26 cellular contexts compared by ENCODE assay signal in genomic region chr10:10359263-10359662, GRCh38.
"Had no signal": no experiment of that assay in that cellular context is flagged by ENCODE, and none has a peak within 500 bp of the region (broad histone marks: within the 10 kb centered on the region; RNA-seq: fewer than 3 reads in every experiment).

No MANE protein-coding gene starts in this region.

- H3K4me3 ChIP-seq: stomach, suprapubic skin, testis, thoracic aorta, thyroid gland, tibial artery, tibial nerve, transverse colon, upper lobe of left lung, upper lobe of right lung, uterus, vagina had no signal

- H3K27ac ChIP-seq: stomach, suprapubic skin, testis, thoracic aorta, thyroid gland, tibial artery, tibial nerve, transverse colon, upper lobe of left lung, upper lobe of right lung, uterus, vagina had no signal

- H3K4me1 ChIP-seq: stomach, suprapubic skin, testis, thyroid gland, tibial artery, tibial nerve, transverse colon, upper lobe of left lung, upper lobe of right lung, uterus, vagina had no signal

- DNase-seq: stimulated activated CD4-positive, alpha-beta T cell treated with anti-CD3 and anti-CD28 coated beads, Interleukin-2, amount 100 ng/mL, for 48 hours; stimulated activated CD4-positive, alpha-beta T cell treated with anti-CD3 and anti-CD28 coated beads, Interleukin-4, amount 100 ng/mL, for 1 hour; stimulated activated CD4-positive, alpha-beta T cell treated with anti-CD3 and anti-CD28 coated beads, Interleukin-4, amount 100 ng/mL, for 24 hours; stimulated activated CD4-positive, alpha-beta T cell treated with anti-CD3 and anti-CD28 coated beads, Interleukin-4, amount 100 ng/mL, for 4 hours; stimulated activated CD8-positive, alpha-beta memory T cell treated with anti-CD3 and anti-CD28 coated beads, Interleukin-4, amount 100 ng/mL, for 48 hours; stimulated activated naive B cell treated with anti-CD40 and anti-IgM and Interleukin-4, amounts not matched to agents 10 μg/mL and 1 μg/mL and 100 μg/mL, for 72 hours; stimulated activated naive CD4-positive, alpha-beta T cell; stimulated activated naive CD4-positive, alpha-beta T cell treated with Interleukin-2 at 50 U/mL for 16 hours; stimulated activated naive CD8-positive, alpha-beta T cell treated with anti-CD3 and anti-CD28 coated beads, Interleukin-15, amount 100 ng/mL, for 72 hours; stimulated activated naive CD8-positive, alpha-beta T cell treated with anti-CD3 and anti-CD28 coated beads, Interleukin-15, Interleukin-2, amounts not matched to agents 100 U/mL and 50 U/mL, for 24 hours; stomach; substantia nigra; testis; thyroid gland; tibial artery; transverse colon; trophoblast cell; upper lobe of left lung; upper lobe of right lung; uterus had no signal

- ATAC-seq: stimulated activated effector memory CD8-positive, alpha-beta T cell treated with anti-CD3 and anti-CD28 coated beads, Interleukin-12 subunit alpha, Interleukin-12 subunit beta, amount 100 ng/mL, for 72 hours; stimulated activated memory B cell treated with anti-CD40 and anti-IgM and Interleukin-4, amounts not matched to agents 10 μg/mL and 1 μg/mL and 100 μg/mL, for 72 hours; stimulated activated naive B cell treated with anti-CD40 and anti-IgM and Interleukin-4, amounts not matched to agents 10 μg/mL and 1 μg/mL and 100 μg/mL, for 72 hours; stimulated activated naive CD8-positive, alpha-beta T cell treated with anti-CD3 and anti-CD28 coated beads, Interleukin-15, amount 100 ng/mL, for 72 hours; stimulated activated naive CD8-positive, alpha-beta T cell treated with anti-CD3 and anti-CD28 coated beads, Interleukin-15, Interleukin-2, amounts not matched to agents 100 U/mL and 50 U/mL, for 24 hours; upper lobe of right lung had no signal

- H3K9me3 ChIP-seq: suprapubic skin, testis, thoracic aorta, thyroid gland, tibial artery, tibial nerve, transverse colon, upper lobe of left lung, upper lobe of right lung, uterus, vagina had no signal

- H3K27me3 ChIP-seq: stomach, suprapubic skin, testis, thyroid gland, tibial artery, tibial nerve, transverse colon, upper lobe of left lung, upper lobe of right lung, uterus, vagina had no signal

- H3K36me3 ChIP-seq: stomach, suprapubic skin, thoracic aorta, thyroid gland, tibial artery, tibial nerve, transverse colon, upper lobe of left lung, upper lobe of right lung, uterus, vagina had no signal
